Comparison of ENCODE assay signal across 1 cellular context in the genomic region with DNA sequence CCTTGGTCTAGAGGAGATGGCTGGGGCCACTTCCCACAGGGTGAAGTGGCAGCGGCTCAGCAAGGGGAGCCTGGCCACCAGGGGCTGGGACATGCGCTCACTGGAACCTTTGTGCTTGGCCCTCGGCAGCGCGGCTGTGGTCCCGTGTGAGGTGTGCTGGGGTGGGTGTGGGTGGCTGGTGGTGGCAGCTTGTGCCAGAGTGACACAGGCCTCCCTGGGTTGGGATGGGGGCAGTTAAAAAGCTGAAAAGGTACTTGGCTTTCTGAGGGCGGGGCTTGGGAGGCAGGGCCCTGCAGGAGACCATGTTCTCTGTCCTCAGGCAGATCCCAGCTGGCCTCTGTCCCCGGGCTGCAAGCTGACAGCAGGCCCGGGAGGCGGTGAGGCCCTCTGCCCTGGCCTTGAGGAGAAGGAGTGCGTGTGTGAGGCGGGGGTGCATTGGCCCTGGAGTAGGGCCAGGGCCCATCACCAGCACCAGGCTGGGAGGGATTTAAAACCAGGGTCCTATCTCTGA.
TF ChIP-seq lines count a peak whose summit lies in the region.

No MANE protein-coding gene starts in this region.

TF ChIP-seq in HepG2, 621 proteins besides CTCF, POLR2A, EP300 and RAD21 (continued from another document):
- TF ChIP-seq, protein P1, sequence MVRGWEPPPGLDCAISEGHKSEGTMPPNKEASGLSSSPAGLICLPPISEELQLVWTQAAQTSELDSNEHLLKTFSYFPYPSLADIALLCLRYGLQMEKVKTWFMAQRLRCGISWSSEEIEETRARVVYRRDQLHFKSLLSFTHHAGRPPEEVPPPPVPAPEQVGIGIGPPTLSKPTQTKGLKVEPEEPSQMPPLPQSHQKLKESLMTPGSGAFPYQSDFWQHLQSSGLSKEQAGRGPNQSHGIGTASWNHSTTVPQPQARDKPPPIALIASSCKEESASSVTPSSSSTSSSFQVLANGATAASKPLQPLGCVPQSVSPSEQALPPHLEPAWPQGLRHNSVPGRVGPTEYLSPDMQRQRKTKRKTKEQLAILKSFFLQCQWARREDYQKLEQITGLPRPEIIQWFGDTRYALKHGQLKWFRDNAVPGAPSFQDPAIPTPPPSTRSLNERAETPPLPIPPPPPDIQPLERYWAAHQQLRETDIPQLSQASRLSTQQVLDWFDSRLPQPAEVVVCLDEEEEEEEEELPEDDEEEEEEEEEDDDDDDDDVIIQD (CRISPR knock-in tag; IDR thresholded peaks at IDR 0.05; ENCODE audit: low read depth): no peak
- TF ChIP-seq, protein P2, sequence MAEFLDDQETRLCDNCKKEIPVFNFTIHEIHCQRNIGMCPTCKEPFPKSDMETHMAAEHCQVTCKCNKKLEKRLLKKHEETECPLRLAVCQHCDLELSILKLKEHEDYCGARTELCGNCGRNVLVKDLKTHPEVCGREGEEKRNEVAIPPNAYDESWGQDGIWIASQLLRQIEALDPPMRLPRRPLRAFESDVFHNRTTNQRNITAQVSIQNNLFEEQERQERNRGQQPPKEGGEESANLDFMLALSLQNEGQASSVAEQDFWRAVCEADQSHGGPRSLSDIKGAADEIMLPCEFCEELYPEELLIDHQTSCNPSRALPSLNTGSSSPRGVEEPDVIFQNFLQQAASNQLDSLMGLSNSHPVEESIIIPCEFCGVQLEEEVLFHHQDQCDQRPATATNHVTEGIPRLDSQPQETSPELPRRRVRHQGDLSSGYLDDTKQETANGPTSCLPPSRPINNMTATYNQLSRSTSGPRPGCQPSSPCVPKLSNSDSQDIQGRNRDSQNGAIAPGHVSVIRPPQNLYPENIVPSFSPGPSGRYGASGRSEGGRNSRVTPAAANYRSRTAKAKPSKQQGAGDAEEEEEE (CRISPR knock-in tag; IDR thresholded peaks at IDR 0.05; ENCODE audit: borderline replicate concordance): no peak
- TF ChIP-seq PCBP1 (IDR thresholded peaks at IDR 0.05; ENCODE audit: borderline replicate concordance, low read depth, low read length): 0 out of 2 replicates have a peak, but pooled peaks have one; percentile 37
- TF ChIP-seq IKZF4 (CRISPR knock-in tag; IDR thresholded peaks at IDR 0.05; ENCODE audit: borderline replicate concordance, low read depth, not compliant biosample characterization): no peak
- TF ChIP-seq, protein P3, sequence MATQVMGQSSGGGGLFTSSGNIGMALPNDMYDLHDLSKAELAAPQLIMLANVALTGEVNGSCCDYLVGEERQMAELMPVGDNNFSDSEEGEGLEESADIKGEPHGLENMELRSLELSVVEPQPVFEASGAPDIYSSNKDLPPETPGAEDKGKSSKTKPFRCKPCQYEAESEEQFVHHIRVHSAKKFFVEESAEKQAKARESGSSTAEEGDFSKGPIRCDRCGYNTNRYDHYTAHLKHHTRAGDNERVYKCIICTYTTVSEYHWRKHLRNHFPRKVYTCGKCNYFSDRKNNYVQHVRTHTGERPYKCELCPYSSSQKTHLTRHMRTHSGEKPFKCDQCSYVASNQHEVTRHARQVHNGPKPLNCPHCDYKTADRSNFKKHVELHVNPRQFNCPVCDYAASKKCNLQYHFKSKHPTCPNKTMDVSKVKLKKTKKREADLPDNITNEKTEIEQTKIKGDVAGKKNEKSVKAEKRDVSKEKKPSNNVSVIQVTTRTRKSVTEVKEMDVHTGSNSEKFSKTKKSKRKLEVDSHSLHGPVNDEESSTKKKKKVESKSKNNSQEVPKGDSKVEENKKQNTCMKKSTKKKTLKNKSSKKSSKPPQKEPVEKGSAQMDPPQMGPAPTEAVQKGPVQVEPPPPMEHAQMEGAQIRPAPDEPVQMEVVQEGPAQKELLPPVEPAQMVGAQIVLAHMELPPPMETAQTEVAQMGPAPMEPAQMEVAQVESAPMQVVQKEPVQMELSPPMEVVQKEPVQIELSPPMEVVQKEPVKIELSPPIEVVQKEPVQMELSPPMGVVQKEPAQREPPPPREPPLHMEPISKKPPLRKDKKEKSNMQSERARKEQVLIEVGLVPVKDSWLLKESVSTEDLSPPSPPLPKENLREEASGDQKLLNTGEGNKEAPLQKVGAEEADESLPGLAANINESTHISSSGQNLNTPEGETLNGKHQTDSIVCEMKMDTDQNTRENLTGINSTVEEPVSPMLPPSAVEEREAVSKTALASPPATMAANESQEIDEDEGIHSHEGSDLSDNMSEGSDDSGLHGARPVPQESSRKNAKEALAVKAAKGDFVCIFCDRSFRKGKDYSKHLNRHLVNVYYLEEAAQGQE (IDR thresholded peaks at IDR 0.05; ENCODE audit: borderline replicate concordance in 1 of 2, low read depth in 1 of 2, low read length in 2 of 2): no peak
- TF ChIP-seq, protein P4, sequence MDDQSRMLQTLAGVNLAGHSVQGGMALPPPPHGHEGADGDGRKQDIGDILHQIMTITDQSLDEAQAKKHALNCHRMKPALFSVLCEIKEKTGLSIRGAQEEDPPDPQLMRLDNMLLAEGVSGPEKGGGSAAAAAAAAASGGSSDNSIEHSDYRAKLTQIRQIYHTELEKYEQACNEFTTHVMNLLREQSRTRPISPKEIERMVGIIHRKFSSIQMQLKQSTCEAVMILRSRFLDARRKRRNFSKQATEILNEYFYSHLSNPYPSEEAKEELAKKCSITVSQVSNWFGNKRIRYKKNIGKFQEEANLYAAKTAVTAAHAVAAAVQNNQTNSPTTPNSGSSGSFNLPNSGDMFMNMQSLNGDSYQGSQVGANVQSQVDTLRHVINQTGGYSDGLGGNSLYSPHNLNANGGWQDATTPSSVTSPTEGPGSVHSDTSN (CRISPR knock-in tag; IDR thresholded peaks at IDR 0.05; ENCODE audit: borderline replicate concordance): no peak
- TF ChIP-seq, protein P5, sequence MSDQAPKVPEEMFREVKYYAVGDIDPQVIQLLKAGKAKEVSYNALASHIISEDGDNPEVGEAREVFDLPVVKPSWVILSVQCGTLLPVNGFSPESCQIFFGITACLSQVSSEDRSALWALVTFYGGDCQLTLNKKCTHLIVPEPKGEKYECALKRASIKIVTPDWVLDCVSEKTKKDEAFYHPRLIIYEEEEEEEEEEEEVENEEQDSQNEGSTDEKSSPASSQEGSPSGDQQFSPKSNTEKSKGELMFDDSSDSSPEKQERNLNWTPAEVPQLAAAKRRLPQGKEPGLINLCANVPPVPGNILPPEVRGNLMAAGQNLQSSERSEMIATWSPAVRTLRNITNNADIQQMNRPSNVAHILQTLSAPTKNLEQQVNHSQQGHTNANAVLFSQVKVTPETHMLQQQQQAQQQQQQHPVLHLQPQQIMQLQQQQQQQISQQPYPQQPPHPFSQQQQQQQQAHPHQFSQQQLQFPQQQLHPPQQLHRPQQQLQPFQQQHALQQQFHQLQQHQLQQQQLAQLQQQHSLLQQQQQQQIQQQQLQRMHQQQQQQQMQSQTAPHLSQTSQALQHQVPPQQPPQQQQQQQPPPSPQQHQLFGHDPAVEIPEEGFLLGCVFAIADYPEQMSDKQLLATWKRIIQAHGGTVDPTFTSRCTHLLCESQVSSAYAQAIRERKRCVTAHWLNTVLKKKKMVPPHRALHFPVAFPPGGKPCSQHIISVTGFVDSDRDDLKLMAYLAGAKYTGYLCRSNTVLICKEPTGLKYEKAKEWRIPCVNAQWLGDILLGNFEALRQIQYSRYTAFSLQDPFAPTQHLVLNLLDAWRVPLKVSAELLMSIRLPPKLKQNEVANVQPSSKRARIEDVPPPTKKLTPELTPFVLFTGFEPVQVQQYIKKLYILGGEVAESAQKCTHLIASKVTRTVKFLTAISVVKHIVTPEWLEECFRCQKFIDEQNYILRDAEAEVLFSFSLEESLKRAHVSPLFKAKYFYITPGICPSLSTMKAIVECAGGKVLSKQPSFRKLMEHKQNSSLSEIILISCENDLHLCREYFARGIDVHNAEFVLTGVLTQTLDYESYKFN (CRISPR knock-in tag; conservative IDR thresholded peaks at IDR 0.05): no peak
